21 cellular contexts compared by ENCODE assay signal in the genomic region with DNA sequence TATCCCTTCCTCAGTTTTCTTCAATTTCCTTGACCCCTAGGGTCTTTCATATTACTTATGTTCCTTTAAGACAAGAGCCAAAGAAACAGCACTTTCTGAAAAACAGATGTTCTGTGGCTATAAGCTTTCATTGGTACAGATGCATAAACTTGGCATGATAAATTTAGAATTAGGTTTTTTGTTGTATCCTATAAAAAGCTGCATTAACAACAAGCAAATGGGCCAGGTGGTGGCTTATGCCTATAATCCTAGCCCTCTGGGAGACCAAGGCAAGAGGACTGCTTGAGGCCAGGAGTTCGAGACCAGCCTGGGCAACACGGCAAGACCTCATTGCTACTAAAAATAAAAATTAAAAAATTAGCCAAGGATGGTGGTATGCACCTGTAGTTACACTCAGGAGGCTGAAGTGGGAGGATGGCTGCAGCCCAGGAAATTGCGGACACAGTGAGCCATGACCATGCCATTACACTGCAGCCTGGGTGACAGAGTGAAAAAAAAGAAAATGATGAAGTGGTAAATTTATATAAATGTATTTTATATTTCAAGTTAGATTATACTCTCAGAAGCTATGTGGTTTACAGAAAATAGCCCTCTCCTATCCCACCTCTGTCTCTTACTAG. TPM values are rescaled to one million over a fixed set of nuclear protein-coding genes. Genes with fewer than 3 reads are reported as not detected.
A peak's percentile ranks its signal among the peaks of the same experiment; 100 is the strongest.
DNase-seq lines count a peak whose midpoint lies in the region; TF ChIP-seq lines count a peak whose summit lies in the region.
"Had no signal": no experiment of that assay in that cellular context is flagged by ENCODE, and none has a peak within 500 bp of the region (broad histone marks: within the 10 kb centered on the region; RNA-seq: fewer than 3 reads in every experiment).

No MANE protein-coding gene starts in this region.

- peaks cover 15% of the 10 kb centered on the region for H3K4me1 ChIP-seq in neural progenitor cell
- H3K4me1 ChIP-seq in ascending aorta, result peaks cover 0 to 8% of the 10 kb centered on the region in 2 donors
- H3K4me1 ChIP-seq: Caco-2 had no signal

- H3K9me3 Mint-ChIP-seq in neural progenitor cell, result no peaks in the 10 kb centered on the region
- H3K9me3 Mint-ChIP-seq: HFFc6 had no signal

- H3K36me3 ChIP-seq in neural progenitor cell, result no peaks in the 10 kb centered on the region
- no peaks in the 10 kb centered on the region for H3K36me3 ChIP-seq in ascending aorta

- intact Hi-C loops in ascending aorta (cut with DNase I), result no loop called here

- DNase-seq in NCI-H2029 treated with DMSO at 0.1 percent for 48 hours (lab: John Stamatoyannopoulos, UW), result peak; percentile 4
- DNase-seq in NCI-H2029 (lab: John Stamatoyannopoulos, UW), result no peak
- DNase-seq in NAMALWA (ENCODE audit: low spot score), result peak; percentile 50
- DNase-seq in neural progenitor cell (ENCODE audit: low spot score), result no peak
- DNase-seq in ureter (ENCODE audit: low spot score), result peak; percentile 10
- no peak for DNase-seq in NCI-H446 (lab: John Stamatoyannopoulos, UW)
- no peak for DNase-seq in ascending aorta (ENCODE audit: low spot score in 2 of 2)
- no peak for DNase-seq in NCI-H2196 (lab: John Stamatoyannopoulos, UW; ENCODE audit: unreplicated experiment)
- DNase-seq: AML-193; C1 segment of cervical spinal cord; Caco-2; CD4-positive, CD25-positive, alpha-beta regulatory T cell; DMS153; DMS79; GDM1; GOT3; H7; HFFc6; IMR-90 had no signal

- TF ChIP-seq CTCF in neural progenitor cell (IDR thresholded peaks at IDR 0.05), result no peak
- TF ChIP-seq CTCF in ascending aorta (IDR thresholded peaks at IDR 0.05), result no peak

- H3K4me3 ChIP-seq in neural progenitor cell (no peak overlapping the region), ascending aorta (no peak overlapping the region)
- H3K4me3 ChIP-seq: A549 had no signal

- H3K27me3 ChIP-seq in neural progenitor cell (no peaks in the 10 kb centered on the region), ascending aorta (no peaks in the 10 kb centered on the region)

- H2AFZ ChIP-seq in neural progenitor cell (replicated peaks), result no peak overlapping the region

- peaks cover 16% of the 10 kb centered on the region for H3K36me3 Mint-ChIP-seq in neural progenitor cell

- no peak overlapping the region for H3K27ac ChIP-seq in neural progenitor cell
- H3K27ac ChIP-seq in ascending aorta, result no peak overlapping the region
- H3K27ac ChIP-seq: 22Rv1, A549 had no signal

- peaks cover 100% of the 10 kb centered on the region for H3K79me2 ChIP-seq in neural progenitor cell (ENCODE audit: low read depth)

- no peaks in the 10 kb centered on the region for H3K9me3 ChIP-seq in neural progenitor cell (ENCODE audit: low read depth)
- H3K9me3 ChIP-seq in ascending aorta, result no peaks in the 10 kb centered on the region
- H3K9me3 ChIP-seq: A549, Caco-2 had no signal

- no peak overlapping the region for H3K4me3 Mint-ChIP-seq in neural progenitor cell
- H3K4me3 Mint-ChIP-seq: HFFc6 had no signal

- H3K4me1 Mint-ChIP-seq in neural progenitor cell, result peaks cover 17% of the 10 kb centered on the region

- peaks cover 99% of the 10 kb centered on the region for H4K20me1 ChIP-seq in neural progenitor cell (ENCODE audit: low read depth)

- peak overlapping the region; percentile 66 for H3K27ac Mint-ChIP-seq in neural progenitor cell
- H3K27ac Mint-ChIP-seq: HFFc6 had no signal

- peaks cover 3% of the 10 kb centered on the region for H3K27me3 Mint-ChIP-seq in neural progenitor cell (ENCODE audit: insufficient read depth, low read depth)
- H3K27me3 Mint-ChIP-seq: CD4-positive, CD25-positive, alpha-beta regulatory T cell had no signal

- peaks cover 4% of the 10 kb centered on the region for H3F3A ChIP-seq in neural progenitor cell (ENCODE audit: low read depth)

- no peak overlapping the region for H3K4me2 ChIP-seq in neural progenitor cell
- H3K4me2 ChIP-seq: A549 had no signal

- H3K9ac ChIP-seq in neural progenitor cell, result no peak overlapping the region

RNA-seq across cellular contexts. Expression of gene KMT5B, which starts 18.3 kb away (rescaled TPM):
- 48.3 and 62.4 TPM in 2 replicates for total RNA-seq in neural progenitor cell (ENCODE audit: low replicate concordance)
- total RNA-seq in ureter, result 67.6 TPM
- total RNA-seq in ascending aorta, result 82.0 TPM

Comparison
In these comparisons a context has a peak if more than half of its experiments do, and no peak if none do; other contexts are left out.
1. DNase-seq: peak in NCI-H2029 treated with DMSO at 0.1 percent for 48 hours (single experiment), NAMALWA (single experiment) and ureter (single experiment); none in NCI-H2029 (single experiment), neural progenitor cell (single experiment), NCI-H446 (0 of 2), ascending aorta (0 of 2) and NCI-H2196 (single experiment).